In genomic region chr5:139774980-139775654, GRCh38 we compare ENCODE assay signal across 8 cellular contexts. TPM values are rescaled to one million over a fixed set of nuclear protein-coding genes. Genes with fewer than 3 reads are reported as not detected.
DNase-seq lines count a peak whose midpoint lies in the region; ATAC-seq and TF ChIP-seq lines count a peak whose summit lies in the region.

No MANE protein-coding gene starts in this region.

- CTCF ChIA-PET in CD8-positive, alpha-beta memory T cell (lab: Charles Lee): interaction anchor here (0.7 to 7.5 kb wide), 18 partner anchors 9 to 147 kb away, joined by 3 to 53 read pairs (median 4); no protein-coding TSS in a partner anchor

- no peaks in the 10 kb centered on the region for H3K9me3 Mint-ChIP-seq in CD8-positive, alpha-beta memory T cell

- H3K27ac Mint-ChIP-seq in CD8-positive, alpha-beta memory T cell: no peak overlapping the region

- no peaks in the 10 kb centered on the region for H3K9me3 ChIP-seq in CD8-positive, alpha-beta memory T cell (ENCODE audit: low read length)
- no peaks in the 10 kb centered on the region for H3K9me3 ChIP-seq in hepatocyte (ENCODE audit: low read depth)

- H3K9me2 ChIP-seq in hepatocyte (replicated peaks; ENCODE audit: insufficient read depth): no peaks in the 10 kb centered on the region

- H3K36me3 Mint-ChIP-seq in CD8-positive, alpha-beta memory T cell: no peaks in the 10 kb centered on the region

- DNase-seq in CD8-positive, alpha-beta memory T cell: peak; percentile 66 to 80 (median 74)
- DNase-seq in LHCN-M2 (ENCODE audit: low read depth) (peak; percentile 52), T-helper 22 cell (ENCODE audit: low read depth) (peak; percentile 45), amygdala (lab: John Stamatoyannopoulos, UW) (peak in 45 of 56 donors; percentile 17 to 86 (median 58)), hepatocyte (ENCODE audit: low spot score) (peak; percentile 83)
- DNase-seq in stimulated activated CD4-positive, alpha-beta T cell treated with anti-CD3 and anti-CD28 coated beads, Interleukin-12 subunit alpha, Interleukin-12 subunit beta, amount 100 ng/mL, for 48 hours (ENCODE audit: low read depth in 2 of 3, low spot score in 1 of 3): peak; percentile 67 to 91 (median 71)

- peaks cover 7 to 9% of the 10 kb centered on the region in 2 donors for H3K27me3 Mint-ChIP-seq in CD8-positive, alpha-beta memory T cell

- no peaks in the 10 kb centered on the region for H3K36me3 ChIP-seq in CD8-positive, alpha-beta memory T cell (ENCODE audit: insufficient read depth, low read length)
- no peaks in the 10 kb centered on the region for H3K36me3 ChIP-seq in hepatocyte (replicated peaks; ENCODE audit: insufficient read depth, low read depth)

- peaks cover 4% of the 10 kb centered on the region for H3K4me1 ChIP-seq in CD8-positive, alpha-beta memory T cell (ENCODE audit: insufficient read depth, low read length)
- H3K4me1 ChIP-seq in hepatocyte (ENCODE audit: insufficient read depth): no peaks in the 10 kb centered on the region

- H4K20me1 ChIP-seq in hepatocyte (ENCODE audit: insufficient read depth, poor library complexity, severe bottlenecking): no peaks in the 10 kb centered on the region

- no peak overlapping the region for H2AFZ ChIP-seq in hepatocyte

- peak; percentile 71 for TF ChIP-seq CTCF in hepatocyte (IDR thresholded peaks at IDR 0.05; ENCODE audit: poor library complexity)

- H3K4me3 ChIP-seq in CD8-positive, alpha-beta memory T cell (ENCODE audit: low read length): no peak overlapping the region
- H3K4me3 ChIP-seq in hepatocyte: no peak overlapping the region

- POLR2A ChIA-PET in CD8-positive, alpha-beta memory T cell (lab: Charles Lee): no interaction called here

- ATAC-seq in GM21423 (IDR thresholded peaks at IDR 0.05; ENCODE audit: unreplicated experiment): peak; percentile 75
- no peak for ATAC-seq in HG03108 (IDR thresholded peaks at IDR 0.05; ENCODE audit: unreplicated experiment)

- no peak overlapping the region for H3K27ac ChIP-seq in CD8-positive, alpha-beta memory T cell (ENCODE audit: low read depth, low read length)
- no peak overlapping the region for H3K27ac ChIP-seq in hepatocyte

- peaks cover 0 to 7% (median 6%) of the 10 kb centered on the region in 3 donors for H3K4me1 Mint-ChIP-seq in CD8-positive, alpha-beta memory T cell

- H3K4me3 Mint-ChIP-seq in CD8-positive, alpha-beta memory T cell: peak overlapping the region in 3 of 7 donors; percentile 32 to 52 (median 50)

- no peaks in the 10 kb centered on the region for H3K79me2 ChIP-seq in hepatocyte

- 37% methylated on average over 28 of the region's 32 CpGs for WGBS in hepatocyte (ENCODE audit: low lambda C conversion rate, missing lambda C conversion rate)

- H3K4me2 ChIP-seq in hepatocyte: no peak overlapping the region

- no peaks in the 10 kb centered on the region for H3K27me3 ChIP-seq in CD8-positive, alpha-beta memory T cell (ENCODE audit: insufficient read depth, low read length, poor library complexity, severe bottlenecking)
- peaks cover 5% of the 10 kb centered on the region for H3K27me3 ChIP-seq in hepatocyte

RNA-seq across cellular contexts. Expression of gene PSD2, which starts 20.5 kb away (rescaled TPM):
- not detected for total RNA-seq in CD8-positive, alpha-beta memory T cell
- 0.12 TPM for polyA plus RNA-seq in CD8-positive, alpha-beta memory T cell
- total RNA-seq in LHCN-M2 (2014; rRNA removed) (not detected in 2 replicates), hepatocyte (not detected in 2 replicates)
- polyA plus RNA-seq in LHCN-M2 (2012): 0.06 TPM
- polyA plus RNA-seq in hepatocyte: 0.54 TPM in 1 of 2 replicates, not detected in the other
